16 cellular contexts compared by ENCODE assay signal in the genomic region with DNA sequence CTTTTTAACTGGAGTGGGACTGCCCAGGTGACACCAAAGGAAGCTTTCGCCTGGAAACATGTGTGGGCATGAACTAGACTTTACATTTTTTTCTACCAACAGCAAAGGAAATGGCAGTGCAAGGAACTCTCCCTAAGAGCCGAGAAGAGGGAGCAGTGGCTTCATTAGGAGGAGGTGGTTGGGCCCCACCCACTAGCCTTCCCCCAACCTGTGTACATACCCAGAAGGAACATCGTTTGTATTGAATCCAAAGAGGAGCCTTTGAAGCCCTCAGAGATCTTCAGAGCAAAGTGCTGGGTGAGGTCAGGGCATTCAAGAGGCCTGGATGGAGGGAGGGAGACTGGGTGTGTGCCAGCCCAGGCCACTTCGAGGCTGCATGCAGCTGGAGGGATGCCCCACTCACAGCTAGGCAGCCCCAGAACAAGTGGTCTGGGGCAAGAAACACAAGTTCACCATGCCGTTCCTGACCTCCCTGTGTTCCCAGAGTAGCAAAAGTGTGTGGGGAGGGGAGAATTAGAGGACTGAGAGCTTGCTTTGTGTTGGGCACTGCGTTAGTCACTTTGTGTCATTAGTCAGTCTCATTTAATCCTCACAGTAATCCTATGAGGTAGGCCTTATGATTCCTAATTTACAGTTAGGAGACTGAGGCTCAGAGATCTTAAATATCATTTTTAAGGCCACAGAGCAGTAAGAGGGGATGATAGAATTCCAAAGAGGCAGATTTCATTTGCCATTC.
DNase-seq lines count a peak whose midpoint lies in the region; ATAC-seq lines count a peak whose summit lies in the region.
"Had no signal": no experiment of that assay in that cellular context is flagged by ENCODE, and none has a peak within 500 bp of the region (broad histone marks: within the 10 kb centered on the region; RNA-seq: fewer than 3 reads in every experiment).

No MANE protein-coding gene starts in this region.

- peak overlapping the region; percentile 55 for H4K91ac ChIP-seq in trophoblast cell (ENCODE audit: low read depth, low read length)

- H3K14ac ChIP-seq in trophoblast cell (ENCODE audit: low read length): peak overlapping the region; percentile 40

- H4K12ac ChIP-seq in trophoblast cell (ENCODE audit: low read depth, low read length): no peak overlapping the region

- no peak overlapping the region for H3K4ac ChIP-seq in trophoblast cell (ENCODE audit: low read depth, low read length)

- H3K18ac ChIP-seq in trophoblast cell (ENCODE audit: low read length): no peak overlapping the region

- H3K4me1 ChIP-seq in trophoblast cell (ENCODE audit: control insufficient read depth in 1 of 2, insufficient read depth in 2 of 2, low read length in 2 of 2): peaks cover 2% of the 10 kb centered on the region in 2 experiments
- H3K4me1 ChIP-seq: pancreas had no signal

- H2BK120ac ChIP-seq in trophoblast cell (ENCODE audit: insufficient read depth, low read length, poor library complexity): peak overlapping the region; percentile 8

- no peak for ATAC-seq in HG03378 (IDR thresholded peaks at IDR 0.05; ENCODE audit: unreplicated experiment)
- no peak for ATAC-seq in GM18861 (IDR thresholded peaks at IDR 0.05; ENCODE audit: unreplicated experiment)
- ATAC-seq: effector memory CD8-positive, alpha-beta T cell; HepG2; pancreas; WTC11 had no signal

- no peak overlapping the region for H3K4me2 ChIP-seq in trophoblast cell (ENCODE audit: low read length)

- no peak overlapping the region for H3K9ac ChIP-seq in trophoblast cell (ENCODE audit: low read length)

- H3K4me3 ChIP-seq in trophoblast cell (ENCODE audit: low read depth, low read length): no peak overlapping the region
- H3K4me3 ChIP-seq: pancreas, SK-N-MC, thoracic aorta had no signal

- H3K23ac ChIP-seq in trophoblast cell (ENCODE audit: low read length): no peak overlapping the region

- no peak overlapping the region for H2BK5ac ChIP-seq in trophoblast cell (ENCODE audit: low read depth, low read length, poor library complexity)

- H3K9me3 ChIP-seq in trophoblast cell (ENCODE audit: insufficient read depth, low read depth, low read length): peaks cover 2% of the 10 kb centered on the region
- H3K9me3 ChIP-seq: pancreas, thoracic aorta had no signal

- no peaks in the 10 kb centered on the region for H3K79me2 ChIP-seq in trophoblast cell (ENCODE audit: control insufficient read depth, insufficient read depth, low read length, poor library complexity)

- H4K8ac ChIP-seq in trophoblast cell (ENCODE audit: low read depth, low read length): no peak overlapping the region

- H3K36me3 ChIP-seq in trophoblast cell (ENCODE audit: control insufficient read depth in 1 of 2, insufficient read depth in 2 of 2, low read length in 2 of 2): no peaks in the 10 kb centered on the region
- H3K36me3 ChIP-seq: pancreas, thoracic aorta had no signal

- peak overlapping the region; percentile 84 for H2BK12ac ChIP-seq in trophoblast cell (ENCODE audit: low read length)

- DNase-seq in Daoy (ENCODE audit: low read depth) (peak; percentile 49), M059J (ENCODE audit: low read depth) (peak; percentile 49), globus pallidus (ENCODE audit: low spot score) (peak; percentile 46), trophoblast cell (no peak), T1000 (lab: John Stamatoyannopoulos, UW) (no peak)
- DNase-seq: CD4-positive, alpha-beta T cell; effector memory CD8-positive, alpha-beta T cell; foreskin melanocyte; GF-D8; pancreas had no signal

- peak overlapping the region; percentile 79 for H2AK5ac ChIP-seq in trophoblast cell (ENCODE audit: low read length)

- H2AFZ ChIP-seq in trophoblast cell (ENCODE audit: insufficient read depth, low read length, poor library complexity): peak overlapping the region; percentile 45

- no peak overlapping the region for H3K27ac ChIP-seq in trophoblast cell (ENCODE audit: low read depth, low read length)
- H3K27ac ChIP-seq: pancreas, SK-N-MC, thoracic aorta had no signal

- no CpG with 5 or more reads among the region's 6 CpGs for WGBS in trophoblast cell (ENCODE audit: extremely low coverage, insufficient coverage, insufficient read length)

- H3K79me1 ChIP-seq in trophoblast cell (ENCODE audit: low read length): peaks cover 6% of the 10 kb centered on the region

- no peaks in the 10 kb centered on the region for H3K27me3 ChIP-seq in trophoblast cell (ENCODE audit: insufficient read depth, low read length)
- H3K27me3 ChIP-seq: pancreas had no signal

Comparison
In these comparisons a context has a peak if more than half of its experiments do, and no peak if none do; other contexts are left out.
1. DNase-seq: peak in Daoy (single experiment), M059J (single experiment) and globus pallidus (single experiment); none in trophoblast cell (0 of 2) and T1000 (single experiment).